In the genomic region with DNA sequence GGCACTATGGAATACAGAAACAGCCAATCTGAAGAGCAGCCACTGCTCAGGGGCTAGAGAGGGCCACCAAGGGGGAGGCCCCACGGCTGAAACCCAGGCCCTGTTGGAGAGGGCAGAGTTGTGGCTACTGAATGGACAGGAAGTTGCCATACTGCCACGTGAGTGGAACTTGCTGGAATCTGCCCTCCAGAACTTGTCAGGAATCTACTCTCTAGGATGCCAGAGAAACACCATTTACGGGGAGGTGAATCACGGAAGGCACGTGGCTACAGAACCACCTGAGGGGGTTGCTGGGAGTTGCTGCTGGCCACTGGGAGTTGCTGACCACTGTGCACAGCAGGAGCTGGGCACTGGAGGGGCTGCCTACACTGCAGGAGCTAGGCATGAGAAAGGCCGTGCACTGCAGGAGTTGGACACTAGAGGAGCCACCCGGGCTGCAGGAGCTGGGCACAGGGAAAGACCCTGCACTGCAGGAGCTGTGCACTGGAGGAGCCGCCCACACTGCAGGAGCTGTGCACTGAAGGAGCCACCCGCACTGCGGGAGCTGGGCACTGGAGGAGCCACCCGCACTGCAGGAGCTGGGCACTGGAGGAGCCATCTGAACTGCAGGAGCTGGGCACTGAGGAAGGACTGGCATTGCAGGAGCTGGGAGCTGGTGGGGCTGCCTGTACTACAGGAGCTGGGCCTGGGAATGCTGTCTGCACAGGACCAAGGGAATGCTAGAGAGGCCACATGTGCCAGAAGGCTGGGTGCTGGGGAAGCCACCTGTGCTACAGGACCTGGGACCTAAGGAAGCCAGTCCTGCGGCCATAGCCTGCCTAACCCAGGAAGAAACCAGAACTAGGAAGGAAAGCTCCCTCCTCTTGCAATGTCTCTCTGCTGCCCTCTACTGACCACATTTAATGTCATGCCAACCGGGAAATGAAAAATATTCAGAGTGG, we compare ENCODE assay signal across 1 cellular context.
TF ChIP-seq lines count a peak whose summit lies in the region.

No MANE protein-coding gene starts in this region.

TF ChIP-seq in GM12878, 131 proteins besides CTCF, POLR2A, EP300 and RAD21 (continued from another document):
- no peak for TF ChIP-seq MXI1 (IDR thresholded peaks at IDR 0.05; ENCODE audit: low read depth, low read length)
- no peak for TF ChIP-seq FOXK2 (IDR thresholded peaks at IDR 0.05)
